In the genomic region with DNA sequence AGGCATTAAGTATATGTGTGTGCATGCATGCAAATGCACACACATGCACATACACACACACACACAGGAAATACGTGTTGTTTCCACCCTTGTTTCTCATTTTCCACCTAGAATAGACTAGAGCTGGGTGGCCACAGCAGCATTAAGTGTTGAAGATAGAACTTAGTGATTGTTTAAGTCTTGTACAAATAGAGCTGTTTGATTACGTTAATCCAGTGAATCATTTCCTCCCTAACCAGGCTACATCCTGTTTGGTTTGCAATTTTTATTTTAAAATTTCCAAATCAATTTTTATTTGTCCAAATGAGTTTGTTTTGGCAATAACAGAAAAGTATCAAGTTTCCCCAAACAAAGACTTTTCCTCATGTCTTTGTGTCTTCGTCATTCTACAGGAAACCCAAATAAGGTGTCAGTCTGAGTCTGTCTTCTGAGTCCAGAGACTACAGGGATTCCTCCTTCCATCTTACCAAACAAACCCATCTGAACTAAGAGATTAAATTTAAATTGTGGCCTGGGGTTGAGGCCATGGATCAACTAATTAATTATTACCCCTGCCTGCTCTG, we compare ENCODE assay signal across 10 cellular contexts.
DNase-seq lines count a peak whose midpoint lies in the region; ATAC-seq, FAIRE-seq and TF ChIP-seq lines count a peak whose summit lies in the region.
"Had no signal": no experiment of that assay in that cellular context is flagged by ENCODE, and none has a peak within 500 bp of the region (broad histone marks: within the 10 kb centered on the region; RNA-seq: fewer than 3 reads in every experiment).

No MANE protein-coding gene starts in this region.

- no peak overlapping the region for H3K4me3 ChIP-seq in heart right ventricle

- no peak for FAIRE-seq in urothelium cell line (lab: Jason Lieb, UNC)
- FAIRE-seq: G401.6 had no signal

- DNase-seq in heart right ventricle (no peak), left ventricle myocardium superior (no peak), SHP77 (lab: John Stamatoyannopoulos, UW) (peak; percentile 10 to 29), fibroblast of the conjunctiva (ENCODE audit: low read depth) (peak; percentile 63), urothelium cell line (ENCODE audit: low spot score) (peak; percentile 45), head of caudate nucleus (no peak)
- DNase-seq: stimulated activated CD4-positive, alpha-beta T cell treated with anti-CD3 and anti-CD28 coated beads, Interleukin-1b, Interleukin-23, amount 100 ng/mL, for 48 hours had no signal

- ATAC-seq in heart right ventricle (peak in 5 of 8 donors; percentile 42 to 81 (median 63)), left ventricle myocardium superior (no peak), GM21447 (IDR thresholded peaks at IDR 0.05; ENCODE audit: unreplicated experiment) (no peak), GM21360 (IDR thresholded peaks at IDR 0.05; ENCODE audit: unreplicated experiment) (no peak)

- no peak for TF ChIP-seq CTCF in heart right ventricle (IDR thresholded peaks at IDR 0.05)

- WGBS in heart right ventricle, 2 donors = 43 to 65% methylated on average over 3 of the region's 3 CpGs

- intact Hi-C loops in heart right ventricle (cut with DNase I) = loop anchor here in 1 of 10 donors (10.0 kb wide), 1 partner anchor 128 kb away; no protein-coding TSS in a partner anchor
- intact Hi-C loops in left ventricle myocardium superior (cut with micrococcal nuclease) = no loop called here
- intact Hi-C loops in head of caudate nucleus (cut with DNase I) = no loop called here

- H3K36me3 ChIP-seq in heart right ventricle = no peaks in the 10 kb centered on the region

- no peaks in the 10 kb centered on the region for H3K9me3 ChIP-seq in heart right ventricle

- no peaks in the 10 kb centered on the region for H3K27me3 ChIP-seq in heart right ventricle

- H3K27ac ChIP-seq in heart right ventricle = peak overlapping the region in 4 of 10 donors; percentile 15 to 78 (median 38)

- peaks cover 0 to 15% (median 0%) of the 10 kb centered on the region in 9 donors for H3K4me1 ChIP-seq in heart right ventricle

Comparison
In these comparisons a context has a peak if more than half of its experiments do, and no peak if none do; other contexts are left out.
1. ATAC-seq: peak in heart right ventricle (5 of 8); none in left ventricle myocardium superior (single experiment), GM21447 (single experiment) and GM21360 (single experiment).
2. DNase-seq: peak in SHP77 (2 of 2), fibroblast of the conjunctiva (single experiment) and urothelium cell line (single experiment); none in heart right ventricle (0 of 2), left ventricle myocardium superior (single experiment) and head of caudate nucleus (0 of 42).